13 cellular contexts compared by ENCODE assay signal in genomic region chr6:30735668-30736314, GRCh38. TPM values are rescaled to one million over a fixed set of nuclear protein-coding genes. Genes with fewer than 3 reads are reported as not detected.
DNase-seq lines count a peak whose midpoint lies in the region; ATAC-seq and FAIRE-seq lines count a peak whose summit lies in the region.
"Had no signal": no experiment of that assay in that cellular context is flagged by ENCODE, and none has a peak within 500 bp of the region (broad histone marks: within the 10 kb centered on the region; RNA-seq: fewer than 3 reads in every experiment).

No MANE protein-coding gene starts in this region.

- POLR2A ChIA-PET in activated naive CD8-positive, alpha-beta T cell treated with anti-CD3 and anti-CD28 coated beads, Interleukin-2, amount 10 ng/mL, durations not matched to agents 7 days and 5 days (lab: Charles Lee), result interaction anchor here (0.6 to 3.9 kb wide), 13 partner anchors 8 to 217 kb away, joined by 3 to 26 read pairs (median 6); partner anchors contain the start of genes MRPS18B and TUBB

- H3K9me3 Mint-ChIP-seq in IgD-negative memory B cell, result no peaks in the 10 kb centered on the region
- H3K9me3 Mint-ChIP-seq in activated naive CD8-positive, alpha-beta T cell treated with anti-CD3 and anti-CD28 coated beads, Interleukin-2, amount 10 ng/mL, durations not matched to agents 7 days and 5 days, result no peaks in the 10 kb centered on the region
- peaks cover 0 to 10% of the 10 kb centered on the region in 2 donors for H3K9me3 Mint-ChIP-seq in stimulated activated naive CD8-positive, alpha-beta T cell treated with anti-CD3 and anti-CD28 coated beads, Interleukin-15, amount 100 ng/mL, for 72 hours

- H3K27me3 Mint-ChIP-seq in IgD-negative memory B cell, result peaks cover 1% of the 10 kb centered on the region
- H3K27me3 Mint-ChIP-seq in activated naive CD8-positive, alpha-beta T cell treated with anti-CD3 and anti-CD28 coated beads, Interleukin-2, amount 10 ng/mL, durations not matched to agents 7 days and 5 days, result no peaks in the 10 kb centered on the region
- no peaks in the 10 kb centered on the region for H3K27me3 Mint-ChIP-seq in stimulated activated naive CD8-positive, alpha-beta T cell treated with anti-CD3 and anti-CD28 coated beads, Interleukin-15, amount 100 ng/mL, for 72 hours

- H3K36me3 Mint-ChIP-seq in IgD-negative memory B cell, result no peaks in the 10 kb centered on the region
- H3K36me3 Mint-ChIP-seq in activated naive CD8-positive, alpha-beta T cell treated with anti-CD3 and anti-CD28 coated beads, Interleukin-2, amount 10 ng/mL, durations not matched to agents 7 days and 5 days, result peaks cover 66% of the 10 kb centered on the region

- H3K27ac Mint-ChIP-seq in IgD-negative memory B cell, result peak overlapping the region; percentile 40 to 96 (median 60)
- peak overlapping the region; percentile 95 for H3K27ac Mint-ChIP-seq in activated naive CD8-positive, alpha-beta T cell treated with anti-CD3 and anti-CD28 coated beads, Interleukin-2, amount 10 ng/mL, durations not matched to agents 7 days and 5 days
- peak overlapping the region; percentile 77 to 83 for H3K27ac Mint-ChIP-seq in stimulated activated naive CD8-positive, alpha-beta T cell treated with anti-CD3 and anti-CD28 coated beads, Interleukin-15, amount 100 ng/mL, for 72 hours

- peaks cover 27 to 36% (median 30%) of the 10 kb centered on the region in 3 donors for H3K4me1 Mint-ChIP-seq in IgD-negative memory B cell
- peaks cover 67% of the 10 kb centered on the region for H3K4me1 Mint-ChIP-seq in activated naive CD8-positive, alpha-beta T cell treated with anti-CD3 and anti-CD28 coated beads, Interleukin-2, amount 10 ng/mL, durations not matched to agents 7 days and 5 days
- peaks cover 86% of the 10 kb centered on the region for H3K4me1 Mint-ChIP-seq in stimulated activated naive CD8-positive, alpha-beta T cell treated with anti-CD3 and anti-CD28 coated beads, Interleukin-15, amount 100 ng/mL, for 72 hours

- no peak for FAIRE-seq in frontal cortex (lab: Jason Lieb, UNC)
- FAIRE-seq: G401.6 had no signal

- peak overlapping the region; percentile 44 to 85 (median 73) for H3K4me3 Mint-ChIP-seq in IgD-negative memory B cell
- H3K4me3 Mint-ChIP-seq in activated naive CD8-positive, alpha-beta T cell treated with anti-CD3 and anti-CD28 coated beads, Interleukin-2, amount 10 ng/mL, durations not matched to agents 7 days and 5 days, result peak overlapping the region; percentile 88
- H3K4me3 Mint-ChIP-seq in stimulated activated naive CD8-positive, alpha-beta T cell treated with anti-CD3 and anti-CD28 coated beads, Interleukin-15, amount 100 ng/mL, for 72 hours, result peak overlapping the region; percentile 76 to 89

- peak; percentile 50 for DNase-seq in stimulated activated CD4-positive, alpha-beta T cell treated with anti-CD3 and anti-CD28 coated beads, Interleukin-15, amount 100 ng/mL, for 24 hours
- DNase-seq in stimulated activated CD4-positive, alpha-beta T cell treated with anti-CD3 and anti-CD28 coated beads, Interleukin-2, amount 100 ng/mL, for 24 hours, result no peak
- no peak for DNase-seq in activated naive CD8-positive, alpha-beta T cell treated with anti-CD3 and anti-CD28 coated beads, Interleukin-2, amount 10 ng/mL, durations not matched to agents 7 days and 5 days
- no peak for DNase-seq in stimulated activated naive CD8-positive, alpha-beta T cell treated with anti-CD3 and anti-CD28 coated beads, Interleukin-15, amount 100 ng/mL, for 72 hours
- no peak for DNase-seq in frontal cortex (ENCODE audit: low spot score in 2 of 2)
- DNase-seq: dorsolateral prefrontal cortex, foreskin melanocyte, posterior cingulate gyrus had no signal

- ATAC-seq in activated naive CD8-positive, alpha-beta T cell treated with anti-CD3 and anti-CD28 coated beads, Interleukin-2, amount 10 ng/mL, durations not matched to agents 7 days and 5 days (ENCODE audit: low read depth), result no peak
- peak; percentile 18 for ATAC-seq in stimulated activated naive CD8-positive, alpha-beta T cell treated with anti-CD3 and anti-CD28 coated beads, Interleukin-15, amount 100 ng/mL, for 72 hours
- ATAC-seq in GM21528 (IDR thresholded peaks at IDR 0.05; ENCODE audit: low FRiP score, unreplicated experiment) (no peak), GM18858 (IDR thresholded peaks at IDR 0.05; ENCODE audit: unreplicated experiment) (no peak)
- ATAC-seq: left lobe of liver had no signal

RNA-seq across cellular contexts. Expression of gene FLOT1, which starts 6.7 kb away (rescaled TPM):
- 97.3 TPM for polyA plus RNA-seq in IgD-negative memory B cell
- total RNA-seq in activated naive CD8-positive, alpha-beta T cell treated with anti-CD3 and anti-CD28 coated beads, Interleukin-2, amount 10 ng/mL, durations not matched to agents 7 days and 5 days, result 100 to 1,000 TPM; 261 to 271 TPM
- 46.9 TPM for total RNA-seq in frontal cortex

RNA-seq across cellular contexts. Expression of gene IER3, which starts 8.6 kb away (rescaled TPM):
- 0.73 TPM for polyA plus RNA-seq in IgD-negative memory B cell
- total RNA-seq in activated naive CD8-positive, alpha-beta T cell treated with anti-CD3 and anti-CD28 coated beads, Interleukin-2, amount 10 ng/mL, durations not matched to agents 7 days and 5 days, result 10 to 100 TPM; 49.1 to 52.7 TPM
- 2.4 TPM for total RNA-seq in frontal cortex

RNA-seq across cellular contexts. Expression of gene TUBB, which starts 15.6 kb away (rescaled TPM):
- 156 TPM for polyA plus RNA-seq in IgD-negative memory B cell
- total RNA-seq in activated naive CD8-positive, alpha-beta T cell treated with anti-CD3 and anti-CD28 coated beads, Interleukin-2, amount 10 ng/mL, durations not matched to agents 7 days and 5 days, result 1,000 to 10,000 TPM; 1,168 to 1,207 TPM
- total RNA-seq in frontal cortex, result 1,325 TPM

RNA-seq across cellular contexts. Expression of gene MDC1, which starts 18.7 kb away (rescaled TPM):
- polyA plus RNA-seq in IgD-negative memory B cell, result 4.6 TPM
- total RNA-seq in activated naive CD8-positive, alpha-beta T cell treated with anti-CD3 and anti-CD28 coated beads, Interleukin-2, amount 10 ng/mL, durations not matched to agents 7 days and 5 days, result 10 to 100 TPM; 50.2 to 52.2 TPM
- total RNA-seq in frontal cortex, result 4.1 TPM

RNA-seq across cellular contexts. Expression of gene NRM, which starts 45.0 kb away (rescaled TPM):
- 56.1 TPM for polyA plus RNA-seq in IgD-negative memory B cell
- total RNA-seq in activated naive CD8-positive, alpha-beta T cell treated with anti-CD3 and anti-CD28 coated beads, Interleukin-2, amount 10 ng/mL, durations not matched to agents 7 days and 5 days, result 10 to 100 TPM; 33.1 to 33.9 TPM
- 0.41 TPM for total RNA-seq in frontal cortex

Comparison
In these comparisons a context has a peak if more than half of its experiments do, and no peak if none do; other contexts are left out.
1. RNA of gene IER3, which starts 8.6 kb away (total RNA-seq): 49.1 to 52.7 TPM in activated naive CD8-positive, alpha-beta T cell treated with anti-CD3 and anti-CD28 coated beads, Interleukin-2, amount 10 ng/mL, durations not matched to agents 7 days and 5 days; 2.4 TPM in frontal cortex (single experiment); every median in the first group is over 10 times any median in the second.
2. Peak in every context shown above with its lines, with median percentiles within 50 percentile points of each other: H3K27ac Mint-ChIP-seq and H3K4me3 Mint-ChIP-seq.